In genomic region chr3:157136647-157137387, GRCh38 we compare ENCODE assay signal across 8 cellular contexts. TPM values are rescaled to one million over a fixed set of nuclear protein-coding genes. Genes with fewer than 3 reads are reported as not detected.
DNase-seq lines count a peak whose midpoint lies in the region; ATAC-seq and TF ChIP-seq lines count a peak whose summit lies in the region.

No MANE protein-coding gene starts in this region.

- no peaks in the 10 kb centered on the region for H3K79me2 ChIP-seq in KMS-11 (ENCODE audit: insufficient read depth, low read depth)

- H4K20me1 ChIP-seq in KMS-11 (ENCODE audit: insufficient read depth): no peaks in the 10 kb centered on the region

- H3K4me1 ChIP-seq in KMS-11 (ENCODE audit: low read depth, poor library complexity, severe bottlenecking): peaks cover 66% of the 10 kb centered on the region

- peak overlapping the region; percentile 92 for H3K27ac ChIP-seq in KMS-11
- peak overlapping the region; percentile 60 to 100 (median 96) for H3K27ac ChIP-seq in dorsolateral prefrontal cortex

- intact Hi-C loops in dorsolateral prefrontal cortex (cut with DNase I): loop anchor here (2.0 to 10.0 kb wide), 6 partner anchors 462 to 1122 kb away; partner anchors contain the start of gene TIPARP (in 1 of the 2)

- peak overlapping the region; percentile 61; the same call in 1 of the 2 replicates for H3K9ac ChIP-seq in KMS-11

- H3K36me3 Mint-ChIP-seq in progenitor cell of endocrine pancreas (ENCODE audit: insufficient read depth): peaks cover 4% of the 10 kb centered on the region

- H3K4me3 ChIP-seq in KMS-11 (IDR thresholded peaks at IDR 0.05; ENCODE audit: insufficient read depth, low read depth, low read length): peak overlapping the region; percentile 72
- peak overlapping the region in 17 of 59 donors; percentile 17 to 63 (median 49) for H3K4me3 ChIP-seq in dorsolateral prefrontal cortex

- peak overlapping the region; percentile 1; the same call in 1 of the 2 replicates for H2AFZ ChIP-seq in KMS-11 (ENCODE audit: low read depth)

- H3K4me1 Mint-ChIP-seq in progenitor cell of endocrine pancreas (ENCODE audit: low read depth): peaks cover 27% of the 10 kb centered on the region

- no peaks in the 10 kb centered on the region for H3K27me3 ChIP-seq in KMS-11 (ENCODE audit: insufficient read depth, low read depth)
- H3K27me3 ChIP-seq in dorsolateral prefrontal cortex: no peaks in the 10 kb centered on the region

- peak overlapping the region; percentile 16 for H3K27ac Mint-ChIP-seq in progenitor cell of endocrine pancreas

- DNase-seq in dorsolateral prefrontal cortex (no peak), progenitor cell of endocrine pancreas (ENCODE audit: low spot score, unreplicated experiment) (no peak), NCI-H1694 (lab: John Stamatoyannopoulos, UW) (no peak), cortex of kidney (lab: John Stamatoyannopoulos, UW) (no peak)
- DNase-seq in stimulated activated CD4-positive, alpha-beta T cell treated with anti-CD3 and anti-CD28 coated beads, Interleukin-12 subunit alpha, Interleukin-12 subunit beta, amount 100 ng/mL, for 4 hours: no peak

- TF ChIP-seq CTCF in KMS-11 (conservative IDR thresholded peaks at IDR 0.05; ENCODE audit: low read depth, low read length): no peak
- TF ChIP-seq CTCF in dorsolateral prefrontal cortex (IDR thresholded peaks at IDR 0.05 in 54 of 56, conservative IDR thresholded peaks at IDR 0.05 in 2 of 56; ENCODE audit: low read depth in 1 of 56, partially characterized antibody in 56 of 56): no peak
- TF ChIP-seq CTCF in progenitor cell of endocrine pancreas (IDR thresholded peaks at IDR 0.05; ENCODE audit: unreplicated experiment): no peak

- H3K4me3 Mint-ChIP-seq in progenitor cell of endocrine pancreas (ENCODE audit: low read depth): no peak overlapping the region

- no peaks in the 10 kb centered on the region for H3K27me3 Mint-ChIP-seq in progenitor cell of endocrine pancreas

- H3K36me3 ChIP-seq in KMS-11 (ENCODE audit: insufficient read depth): no peaks in the 10 kb centered on the region

- H3K4me2 ChIP-seq in KMS-11: peak overlapping the region; percentile 81

- no peaks in the 10 kb centered on the region for H3K9me3 Mint-ChIP-seq in progenitor cell of endocrine pancreas (ENCODE audit: low read depth)

- peak; percentile 7 for ATAC-seq in GM18909 (IDR thresholded peaks at IDR 0.05; ENCODE audit: poor library complexity, unreplicated experiment)
- no peak for ATAC-seq in GM21786 (IDR thresholded peaks at IDR 0.05; ENCODE audit: unreplicated experiment)

RNA-seq across cellular contexts. Expression of gene CCNL1, which starts 23.1 kb away (rescaled TPM):
- 100 to 1,000 TPM in 38 of 120 experiments, 10 to 100 TPM in 82; 53.0 to 156 (median 94.4) TPM for total RNA-seq in dorsolateral prefrontal cortex
- 155 and 157 TPM in 2 replicates for total RNA-seq in progenitor cell of endocrine pancreas
